1 cellular context compared by ENCODE assay signal in genomic region chr17:27559996-27560481, GRCh38.
TF ChIP-seq lines count a peak whose summit lies in the region.

No MANE protein-coding gene starts in this region.

TF ChIP-seq in GM23338, 12 proteins besides CTCF, POLR2A, EP300 and RAD21 (continued from another document):
- TF ChIP-seq REST (IDR thresholded peaks at IDR 0.05; ENCODE audit: unreplicated experiment) (no peak), JUNB (IDR thresholded peaks at IDR 0.05; ENCODE audit: unreplicated experiment) (no peak)
